8 cellular contexts compared by ENCODE assay signal in genomic region chr13:50085063-50085462, GRCh38.
DNase-seq lines count a peak whose midpoint lies in the region; ATAC-seq, FAIRE-seq and TF ChIP-seq lines count a peak whose summit lies in the region.

No MANE protein-coding gene starts in this region.

- peaks cover 45% of the 10 kb centered on the region for H3K36me3 Mint-ChIP-seq in Caco-2 (ENCODE audit: insufficient read depth, unreplicated experiment)

- H3K27me3 Mint-ChIP-seq in Caco-2 (ENCODE audit: insufficient read depth, unreplicated experiment) = no peaks in the 10 kb centered on the region

- H3K27ac Mint-ChIP-seq in Caco-2 (ENCODE audit: unreplicated experiment) = no peak overlapping the region

- no peaks in the 10 kb centered on the region for H3K9me3 Mint-ChIP-seq in Caco-2 (ENCODE audit: unreplicated experiment)

- FAIRE-seq in TTC549 (lab: Jason Lieb, UNC) = peak; percentile 93

- BruUV-seq in Caco-2 (replicated peaks; lab: Mats Ljungman, UMichigan) = no TSS peak

- CTCF ChIA-PET in Caco-2 (lab: Charles Lee) = interaction anchor here (0.7 to 1.7 kb wide), 2 partner anchors 243 to 302 kb away, joined by 3 read pairs; no protein-coding TSS in a partner anchor

- no peak overlapping the region for H3K4me3 Mint-ChIP-seq in Caco-2 (ENCODE audit: unreplicated experiment)

- H3K9me3 ChIP-seq in Caco-2 = no peaks in the 10 kb centered on the region
- no peaks in the 10 kb centered on the region for H3K9me3 ChIP-seq in stomach smooth muscle (ENCODE audit: control insufficient read depth in 2 of 2, low read length in 2 of 2)

- peak overlapping the region in 1 of 2 donors; percentile 19 for H3K9ac ChIP-seq in stomach smooth muscle (ENCODE audit: low read length in 2 of 2)

- H3K27ac ChIP-seq in stomach smooth muscle (ENCODE audit: low read length) = no peak overlapping the region

- ATAC-seq in HG03139 (IDR thresholded peaks at IDR 0.05; ENCODE audit: unreplicated experiment) = no peak

- H3K27me3 ChIP-seq in Caco-2 (replicated peaks; ENCODE audit: control insufficient read depth, insufficient read depth, low read length) = no peaks in the 10 kb centered on the region
- no peaks in the 10 kb centered on the region for H3K27me3 ChIP-seq in stomach smooth muscle (ENCODE audit: control insufficient read depth in 1 of 2, insufficient read depth in 2 of 2, low read length in 2 of 2)

- TF ChIP-seq CTCF in Caco-2 (IDR thresholded peaks at IDR 0.05; ENCODE audit: insufficient read depth in 1 of 2, low read depth in 1 of 2, low read length in 1 of 2, severe bottlenecking in 1 of 2, unreplicated experiment in 1 of 2) = peak; percentile 56 to 81

- H3K4me1 ChIP-seq in Caco-2 (no peaks in the 10 kb centered on the region; the same call in 1 of the 2 replicates), stomach smooth muscle (ENCODE audit: control insufficient read depth, insufficient read depth, low read length) (peaks cover 8% of the 10 kb centered on the region)

- H3K4me3 ChIP-seq in Caco-2 (ENCODE audit: low read depth, low read length) (no peak overlapping the region), stomach smooth muscle (ENCODE audit: low read length in 2 of 2) (peak overlapping the region; percentile 40 to 50)

- POLR2A ChIA-PET in Caco-2 (lab: Charles Lee) = no interaction called here

- H3K4me1 Mint-ChIP-seq in Caco-2 (ENCODE audit: low read depth, unreplicated experiment) = no peaks in the 10 kb centered on the region

- no peaks in the 10 kb centered on the region for H3K36me3 ChIP-seq in Caco-2 (ENCODE audit: control insufficient read depth, insufficient read depth, low read length)
- no peaks in the 10 kb centered on the region for H3K36me3 ChIP-seq in stomach smooth muscle (ENCODE audit: control insufficient read depth in 2 of 2, insufficient read depth in 2 of 2, low read length in 2 of 2)

- peak in 1 of 2 experiments; percentile 49 for DNase-seq in Caco-2
- peak; percentile 65 for DNase-seq in HT-29 (ENCODE audit: low spot score)
- DNase-seq in glomerular endothelial cell (ENCODE audit: extremely low read depth, low read depth, low spot score) = peak; percentile 55
- no peak for DNase-seq in germinal center (ENCODE audit: low spot score)
- DNase-seq in NCI-H1436 treated with DMSO at 0.1 percent for 48 hours (lab: John Stamatoyannopoulos, UW) = no peak

- intact Hi-C loops in Caco-2 (cut with micrococcal nuclease; ENCODE audit: unreplicated experiment) = loop anchor here (1.0 to 10.0 kb wide), 6 partner anchors 38 to 827 kb away; no protein-coding TSS in a partner anchor

Comparison
In these comparisons a context has a peak if more than half of its experiments do, and no peak if none do; other contexts are left out.
1. DNase-seq: peak in HT-29 (single experiment) and glomerular endothelial cell (single experiment); none in germinal center (single experiment) and NCI-H1436 treated with DMSO at 0.1 percent for 48 hours (single experiment).